Comparison of ENCODE assay signal across 24 cellular contexts in the genomic region with DNA sequence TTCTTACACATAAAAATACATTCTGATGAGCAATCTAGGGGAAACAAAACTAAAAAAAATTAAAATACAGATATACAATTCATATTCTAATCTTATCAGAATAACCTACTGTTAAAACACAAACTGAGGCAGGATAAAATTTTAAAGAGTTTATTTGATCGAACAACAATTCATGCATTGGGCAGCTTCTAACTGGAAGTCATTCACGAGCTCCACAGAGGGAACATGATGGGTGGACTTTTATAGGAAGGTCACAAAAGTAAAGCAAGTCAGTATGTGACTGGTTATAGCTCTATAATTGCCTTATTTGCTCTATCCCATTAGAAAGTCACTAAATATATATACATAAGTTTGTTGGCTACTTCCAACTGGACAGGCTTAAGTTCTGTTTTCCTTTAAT.
"Had no signal": no experiment of that assay in that cellular context is flagged by ENCODE, and none has a peak within 500 bp of the region (broad histone marks: within the 10 kb centered on the region; RNA-seq: fewer than 3 reads in every experiment).

No MANE protein-coding gene starts in this region.

- H3K9me3 ChIP-seq: stomach, suprapubic skin, testis, thoracic aorta, thyroid gland, tibial artery, tibial nerve, transverse colon, upper lobe of left lung, upper lobe of right lung, uterus, vagina had no signal

- H3K36me3 ChIP-seq: stomach, suprapubic skin, thoracic aorta, thyroid gland, tibial artery, tibial nerve, transverse colon, upper lobe of left lung, upper lobe of right lung, uterus, vagina had no signal

- H3K27ac ChIP-seq: stomach, suprapubic skin, testis, thoracic aorta, thyroid gland, tibial artery, tibial nerve, transverse colon, upper lobe of left lung, upper lobe of right lung, uterus, vagina had no signal

- DNase-seq: stimulated activated CD4-positive, alpha-beta T cell treated with anti-CD3 and anti-CD28 coated beads, Interleukin-2, amount 100 ng/mL, for 48 hours; stimulated activated CD4-positive, alpha-beta T cell treated with anti-CD3 and anti-CD28 coated beads, Interleukin-4, amount 100 ng/mL, for 1 hour; stimulated activated CD4-positive, alpha-beta T cell treated with anti-CD3 and anti-CD28 coated beads, Interleukin-4, amount 100 ng/mL, for 24 hours; stimulated activated CD4-positive, alpha-beta T cell treated with anti-CD3 and anti-CD28 coated beads, Interleukin-4, amount 100 ng/mL, for 4 hours; stimulated activated CD8-positive, alpha-beta memory T cell treated with anti-CD3 and anti-CD28 coated beads, Interleukin-4, amount 100 ng/mL, for 48 hours; stimulated activated naive B cell treated with anti-CD40 and anti-IgM and Interleukin-4, amounts not matched to agents 10 μg/mL and 1 μg/mL and 100 μg/mL, for 72 hours; stimulated activated naive CD4-positive, alpha-beta T cell; stimulated activated naive CD4-positive, alpha-beta T cell treated with Interleukin-2 at 50 U/mL for 16 hours; stimulated activated naive CD8-positive, alpha-beta T cell treated with anti-CD3 and anti-CD28 coated beads, Interleukin-15, amount 100 ng/mL, for 72 hours; stimulated activated naive CD8-positive, alpha-beta T cell treated with anti-CD3 and anti-CD28 coated beads, Interleukin-15, Interleukin-2, amounts not matched to agents 100 U/mL and 50 U/mL, for 24 hours; stomach; substantia nigra; testis; thyroid gland; tibial artery; transverse colon; trophoblast cell; upper lobe of left lung; upper lobe of right lung; uterus had no signal

- H3K4me3 ChIP-seq: stomach, suprapubic skin, testis, thoracic aorta, thyroid gland, tibial artery, tibial nerve, transverse colon, upper lobe of left lung, upper lobe of right lung, uterus, vagina had no signal

- H3K4me1 ChIP-seq: stomach, suprapubic skin, testis, thyroid gland, tibial artery, tibial nerve, upper lobe of left lung, upper lobe of right lung, uterus, vagina had no signal
